ENCODE assay signal across 8 cellular contexts in genomic region chr19:48390188-48391099, GRCh38. TPM values are rescaled to one million over a fixed set of nuclear protein-coding genes. Genes with fewer than 3 reads are reported as not detected.
DNase-seq lines count a peak whose midpoint lies in the region; ATAC-seq and TF ChIP-seq lines count a peak whose summit lies in the region.

No MANE protein-coding gene starts in this region.

- ATAC-seq in natural killer cell treated with Interleukin-12 subunit alpha and Interleukin-12 subunit beta and Interleukin-15 and Interleukin-18, amount 100 ng/mL, for 72 hours, result peak; percentile 80 to 81
- ATAC-seq in thoracic aorta (ENCODE audit: insufficient number of reproducible peaks, low FRiP score, low read depth) (peak; percentile 69), HG03135 (IDR thresholded peaks at IDR 0.05; ENCODE audit: unreplicated experiment) (no peak)

- peaks cover 11 to 18% of the 10 kb centered on the region in 2 donors for H3K27me3 Mint-ChIP-seq in natural killer cell treated with Interleukin-12 subunit alpha and Interleukin-12 subunit beta and Interleukin-15 and Interleukin-18, amount 100 ng/mL, for 72 hours

- peak; percentile 60 for TF ChIP-seq CTCF in thoracic aorta (IDR thresholded peaks at IDR 0.05)

- no peaks in the 10 kb centered on the region for H3K9me3 ChIP-seq in thoracic aorta

- H3K4me3 ChIP-seq in thoracic aorta, result peak overlapping the region; percentile 87

- peaks cover 15 to 23% of the 10 kb centered on the region in 2 donors for H3K4me1 Mint-ChIP-seq in natural killer cell treated with Interleukin-12 subunit alpha and Interleukin-12 subunit beta and Interleukin-15 and Interleukin-18, amount 100 ng/mL, for 72 hours (ENCODE audit: low read depth in 2 of 2)

- CTCF ChIA-PET in HEK293T (lab: Yijun Ruan, JAX), result interaction anchor here (0.6 to 1.9 kb wide), 9 partner anchors 10 to 193 kb away, joined by 3 to 10 read pairs (median 3); partner anchors contain the start of genes GRWD1, SYNGR4 and TMEM143

- peaks cover 8% of the 10 kb centered on the region for H3K36me3 Mint-ChIP-seq in natural killer cell treated with Interleukin-12 subunit alpha and Interleukin-12 subunit beta and Interleukin-15 and Interleukin-18, amount 100 ng/mL, for 72 hours

- POLR2A ChIA-PET in HEK293T (lab: Yijun Ruan, JAX), result interaction anchor here (0.6 to 2.1 kb wide), 13 partner anchors 9 to 229 kb away, joined by 3 to 31 read pairs (median 4); partner anchors contain the start of genes RPL18, SPHK2, SYNGR4 and TMEM143

- peak; percentile 35 for DNase-seq in COR-L47 (lab: John Stamatoyannopoulos, UW)
- DNase-seq in HEK293T (ENCODE audit: extremely low spot score), result peak; percentile 69
- DNase-seq in OCI-M1 (lab: John Stamatoyannopoulos, UW), result peak; percentile 81
- peak; percentile 89 for DNase-seq in activated effector memory CD4-positive, alpha-beta T cell treated with anti-CD3 and anti-CD28 coated beads, Interleukin-2, amount 50 U/mL, for 16 hours
- peak; percentile 53 for DNase-seq in fibroblast of peridontal ligament (ENCODE audit: extremely low read depth)
- DNase-seq in natural killer cell treated with Interleukin-12 subunit alpha and Interleukin-12 subunit beta and Interleukin-15 and Interleukin-18, amount 100 ng/mL, for 72 hours (ENCODE audit: low spot score), result peak; percentile 77
- DNase-seq in thoracic aorta (ENCODE audit: low spot score), result no peak

- H3K27me3 ChIP-seq in thoracic aorta (replicated peaks; ENCODE audit: insufficient read depth), result peaks cover 3% of the 10 kb centered on the region

- peak overlapping the region; percentile 97 for H3K4me3 Mint-ChIP-seq in natural killer cell treated with Interleukin-12 subunit alpha and Interleukin-12 subunit beta and Interleukin-15 and Interleukin-18, amount 100 ng/mL, for 72 hours

- peak overlapping the region; percentile 93 for H3K27ac Mint-ChIP-seq in natural killer cell treated with Interleukin-12 subunit alpha and Interleukin-12 subunit beta and Interleukin-15 and Interleukin-18, amount 100 ng/mL, for 72 hours

- peaks cover 7 to 14% of the 10 kb centered on the region in 2 donors for H3K4me1 ChIP-seq in thoracic aorta (ENCODE audit: control insufficient read depth in 1 of 2, low read depth in 2 of 2)

- no peaks in the 10 kb centered on the region for H3K9me3 Mint-ChIP-seq in natural killer cell treated with Interleukin-12 subunit alpha and Interleukin-12 subunit beta and Interleukin-15 and Interleukin-18, amount 100 ng/mL, for 72 hours

- peaks cover 33% of the 10 kb centered on the region for H3K36me3 ChIP-seq in thoracic aorta

- peak overlapping the region; percentile 84 to 93 for H3K27ac ChIP-seq in thoracic aorta

TF ChIP-seq in HEK293T, 16 proteins besides CTCF, POLR2A, EP300 and RAD21:
- TF ChIP-seq FOXK2 (IDR thresholded peaks at IDR 0.05), result no peak
- TF ChIP-seq NFRKB (IDR thresholded peaks at IDR 0.05), result no peak
- TF ChIP-seq LEF1 (IDR thresholded peaks at IDR 0.05; ENCODE audit: borderline replicate concordance), result no peak
- no peak for TF ChIP-seq ZNF384 (IDR thresholded peaks at IDR 0.05)
- TF ChIP-seq SP1 (IDR thresholded peaks at IDR 0.05), result no peak

RNA-seq across cellular contexts. Expression of gene KDELR1, which starts 0.9 kb away (rescaled TPM):
- 10 to 100 TPM; 64.4 to 80.9 TPM for total RNA-seq in natural killer cell treated with Interleukin-12 subunit alpha and Interleukin-12 subunit beta and Interleukin-15 and Interleukin-18, amount 100 ng/mL, for 72 hours
- total RNA-seq in thoracic aorta, result 10 to 100 TPM; 65.6 to 79.9 TPM

RNA-seq across cellular contexts. Expression of gene GRIN2D, which starts 3.0 kb away (rescaled TPM):
- total RNA-seq in natural killer cell treated with Interleukin-12 subunit alpha and Interleukin-12 subunit beta and Interleukin-15 and Interleukin-18, amount 100 ng/mL, for 72 hours, result under 1 TPM; 0.14 to 0.42 TPM
- total RNA-seq in thoracic aorta, result under 1 TPM in 1 of 2 donors, not detected in 1; 0.68 TPM

RNA-seq across cellular contexts. Expression of gene SYNGR4, which starts 26.3 kb away (rescaled TPM):
- total RNA-seq in natural killer cell treated with Interleukin-12 subunit alpha and Interleukin-12 subunit beta and Interleukin-15 and Interleukin-18, amount 100 ng/mL, for 72 hours, result under 1 TPM in 1 of 2 donors, not detected in 1; 0.45 TPM
- total RNA-seq in thoracic aorta, result not detected

RNA-seq across cellular contexts. Expression of gene TMEM143, which starts 26.7 kb away (rescaled TPM):
- 10 to 100 TPM in 1 of 2 donors, 1 to 10 TPM in 1; 6.9 to 25.5 TPM for total RNA-seq in natural killer cell treated with Interleukin-12 subunit alpha and Interleukin-12 subunit beta and Interleukin-15 and Interleukin-18, amount 100 ng/mL, for 72 hours
- 10 to 100 TPM in 1 of 2 donors, 1 to 10 TPM in 1; 6.3 to 18.4 TPM for total RNA-seq in thoracic aorta

RNA-seq across cellular contexts. Expression of gene GRWD1, which starts 55.3 kb away (rescaled TPM):
- total RNA-seq in natural killer cell treated with Interleukin-12 subunit alpha and Interleukin-12 subunit beta and Interleukin-15 and Interleukin-18, amount 100 ng/mL, for 72 hours, result 100 to 1,000 TPM in 1 of 2 donors, 10 to 100 TPM in 1; 60.6 to 104 TPM
- 10 to 100 TPM; 17.5 to 38.3 TPM for total RNA-seq in thoracic aorta
